8 cellular contexts compared by ENCODE assay signal in genomic region chr2:151827564-151828142, GRCh38. TPM values are rescaled to one million over a fixed set of nuclear protein-coding genes. Genes with fewer than 3 reads are reported as not detected.
DNase-seq lines count a peak whose midpoint lies in the region; ATAC-seq, FAIRE-seq and TF ChIP-seq lines count a peak whose summit lies in the region.

No MANE protein-coding gene starts in this region.

- H3K9me3 ChIP-seq in K562 (replicated peaks; ENCODE audit: control insufficient read depth, insufficient read depth, low read depth, low read length) (no peaks in the 10 kb centered on the region), spleen (no peaks in the 10 kb centered on the region)

- H3K36me3 ChIP-seq in K562 (ENCODE audit: control insufficient read depth, insufficient read depth, low read length) (peaks cover 9% of the 10 kb centered on the region; the same call in 2 of the 3 replicates), spleen (no peaks in the 10 kb centered on the region)

- peaks cover 5% of the 10 kb centered on the region for H3K9me1 ChIP-seq in K562 (ENCODE audit: control insufficient read depth, insufficient read depth, low read length)

- POLR2A ChIA-PET in K562 (lab: Yijun Ruan, JAX), result interaction anchor here (0.6 to 4.1 kb wide), 7 partner anchors 10 to 174 kb away, joined by 3 to 34 read pairs (median 5); no protein-coding TSS in a partner anchor

- BruUV-seq in K562 (replicated peaks; lab: Mats Ljungman, UMichigan), result no TSS peak

- WGBS in K562 (ENCODE audit: insufficient coverage, low coverage, missing lambda C conversion rate), result under 1% methylated on average over 38 of the region's 38 CpGs
- WGBS in spleen, 5 donors, result 0 to 1% (median 1%) methylated on average over 32 to 38 of the region's 38 CpGs

- no peak for TF ChIP-seq POLR2A in K562 (conservative IDR thresholded peaks at IDR 0.05)
- no peak for TF ChIP-seq POLR2A in spleen (IDR thresholded peaks at IDR 0.05)

- H3K4me1 ChIP-seq in K562 (replicated peaks in 1 of 2; ENCODE audit: control insufficient read depth in 2 of 2, insufficient read depth in 2 of 2, low read length in 2 of 2) (peaks cover 11 to 36% of the 10 kb centered on the region in 2 experiments), spleen (peaks cover 19 to 61% (median 52%) of the 10 kb centered on the region in 6 donors)

- H3K4me3 ChIP-seq in K562, result peak overlapping the region; percentile 78
- H3K4me3 ChIP-seq in spleen, result peak overlapping the region; percentile 69 to 96 (median 88)

- FAIRE-seq in K562 (lab: Jason Lieb, UNC), result no peak

- peak overlapping the region; percentile 75 for H3K27ac ChIP-seq in K562 (ENCODE audit: extremely low read depth, low read depth, low read length)
- peak overlapping the region; percentile 83 to 94 (median 87) for H3K27ac ChIP-seq in spleen

- H2AFZ ChIP-seq in K562 (ENCODE audit: low read depth, low read length), result peak overlapping the region; percentile 84

- in situ Hi-C loops in K562 (cut with MboI), result no loop called here

- H3K4me2 ChIP-seq in K562 (ENCODE audit: insufficient read depth, low read length), result peak overlapping the region; percentile 98

- H3K79me2 ChIP-seq in K562 (ENCODE audit: control insufficient read depth, insufficient read depth, low read length), result peaks cover 56% of the 10 kb centered on the region

- intact Hi-C loops in Right ventricle myocardium inferior (cut with DNase I), result loop anchor here (5.0 to 10.0 kb wide), 2 partner anchors 175 to 887 kb away; partner anchors contain the start of genes ARL6IP6 and PRPF40A
- intact Hi-C loops in cardiac septum (cut with DNase I), result loop anchor here (2.0 kb wide), 1 partner anchor 15 kb away; no protein-coding TSS in a partner anchor
- intact Hi-C loops in K562 (cut with micrococcal nuclease), result no loop called here
- intact Hi-C loops in spleen (cut with DNase I; ENCODE audit: low total_unique reads), result no loop called here

- peaks cover 12% of the 10 kb centered on the region for H4K20me1 ChIP-seq in K562 (replicated peaks; ENCODE audit: control insufficient read depth, insufficient read depth, low read length)

- H3K9ac ChIP-seq in K562 (ENCODE audit: insufficient read depth in 1 of 2, low read depth in 2 of 2, low read length in 2 of 2), result peak overlapping the region; percentile 91 to 95

- DNase-seq in Right ventricle myocardium inferior (ENCODE audit: missing footprints) (peak; percentile 81), cardiac septum (ENCODE audit: low spot score) (no peak), RPMI7951 (ENCODE audit: low read depth) (peak; percentile 29), K562 (ENCODE audit: extremely low read depth in 1 of 4, low spot score in 3 of 4) (peak in 2 of 4 experiments; percentile 43 to 57), iPS-NIHi11 (ENCODE audit: low spot score) (peak; percentile 13), spleen (peak; percentile 80), cortex of kidney (lab: John Stamatoyannopoulos, UW) (no peak)

- no peak for TF ChIP-seq RAD21 in K562 (CRISPR knock-in tag; conservative IDR thresholded peaks at IDR 0.05 in 1 of 2, IDR thresholded peaks at IDR 0.05 in 1 of 2)

- peak; percentile 18 for ATAC-seq in Right ventricle myocardium inferior
- peak; percentile 12 for ATAC-seq in HG02870 (IDR thresholded peaks at IDR 0.05; ENCODE audit: unreplicated experiment)
- ATAC-seq in K562, result peak; percentile 43

- H3K27me3 ChIP-seq in K562 (ENCODE audit: control insufficient read depth in 2 of 2, insufficient read depth in 2 of 2, low read length in 2 of 2) (no peaks in the 10 kb centered on the region), spleen (replicated peaks in 1 of 7) (no peaks in the 10 kb centered on the region)

- TF ChIP-seq EP300 in K562 (IDR thresholded peaks at IDR 0.05; ENCODE audit: low read length), result no peak

- TF ChIP-seq CTCF in K562 (IDR thresholded peaks at IDR 0.05 in 2 of 3, conservative IDR thresholded peaks at IDR 0.05 in 1 of 3; ENCODE audit: insufficient read depth in 2 of 3, low read depth in 1 of 3, low read length in 3 of 3) (no peak), spleen (IDR thresholded peaks at IDR 0.05 in 8 of 11, conservative IDR thresholded peaks at IDR 0.05 in 3 of 11) (no peak)

- CTCF ChIA-PET in K562 (lab: Yijun Ruan, JAX; ENCODE audit: low intra/inter-chr PET ratio), result no interaction called here

TF ChIP-seq in K562, 482 proteins besides CTCF, POLR2A, EP300 and RAD21 (continues in another document):
- TF ChIP-seq RBM34 (IDR thresholded peaks at IDR 0.05; ENCODE audit: borderline replicate concordance, insufficient read depth, low read length) (no peak), ZFX (CRISPR knock-in tag; IDR thresholded peaks at IDR 0.05) (no peak), CREB5 (CRISPR knock-in tag; IDR thresholded peaks at IDR 0.05) (no peak)
- TF ChIP-seq, protein P1, sequence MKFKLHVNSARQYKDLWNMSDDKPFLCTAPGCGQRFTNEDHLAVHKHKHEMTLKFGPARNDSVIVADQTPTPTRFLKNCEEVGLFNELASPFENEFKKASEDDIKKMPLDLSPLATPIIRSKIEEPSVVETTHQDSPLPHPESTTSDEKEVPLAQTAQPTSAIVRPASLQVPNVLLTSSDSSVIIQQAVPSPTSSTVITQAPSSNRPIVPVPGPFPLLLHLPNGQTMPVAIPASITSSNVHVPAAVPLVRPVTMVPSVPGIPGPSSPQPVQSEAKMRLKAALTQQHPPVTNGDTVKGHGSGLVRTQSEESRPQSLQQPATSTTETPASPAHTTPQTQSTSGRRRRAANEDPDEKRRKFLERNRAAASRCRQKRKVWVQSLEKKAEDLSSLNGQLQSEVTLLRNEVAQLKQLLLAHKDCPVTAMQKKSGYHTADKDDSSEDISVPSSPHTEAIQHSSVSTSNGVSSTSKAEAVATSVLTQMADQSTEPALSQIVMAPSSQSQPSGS (CRISPR knock-in tag; IDR thresholded peaks at IDR 0.05), result no peak

RNA-seq across cellular contexts. Expression of gene ARL5A, which starts 0.6 kb away (rescaled TPM):
- total RNA-seq in Right ventricle myocardium inferior, result 47.9 TPM
- total RNA-seq in cardiac septum, result 60.9 TPM
- total RNA-seq in RPMI7951 (2014; rRNA removed; shearing (Covaris generic)), result 32.9 and 49.2 TPM in 2 replicates
- total RNA-seq in K562 (2011; cell fraction: chromatin; rRNA removed; ENCODE audit: low replicate concordance), result 74.2 and 178 TPM in 2 replicates
- total RNA-seq in K562 (2011; cell fraction: nucleolus; rRNA removed), result 34.4 and 36.5 TPM in 2 replicates
- 75.4 and 160 TPM in 2 replicates for total RNA-seq in K562 (2011; cell fraction: nucleoplasm; rRNA removed)
- total RNA-seq in K562 (2014; rRNA removed), result 117 and 132 TPM in 2 replicates
- 102 and 118 TPM in 2 replicates for total RNA-seq in K562 (2014; rRNA removed; fragmentation: Illumina TruSeq; extraction: Trizol)
- total RNA-seq in K562 (2015; rRNA removed; fragmentation: Illumina TruSeq; extraction: Trizol), result 76.1 and 101 TPM in 2 replicates
- 92.2 and 94.3 TPM in 2 replicates for total RNA-seq in K562 (2021)
- 65.1 and 71.1 TPM in 2 replicates for polyA plus RNA-seq in K562 (2011; rRNA removed)
- polyA plus RNA-seq in K562 (2011; cell fraction: cytosol; rRNA removed), result 22.9 and 43.5 TPM in 2 replicates
- 46.1 and 59.3 TPM in 2 replicates for polyA plus RNA-seq in K562 (2011; cell fraction: nucleus; rRNA removed)
- 41.6 and 51.1 TPM in 2 replicates for polyA plus RNA-seq in K562 (2012)
- 85.4 and 88.4 TPM in 2 replicates for polyA plus RNA-seq in K562 (2014; fragmentation: Illumina TruSeq; extraction: Trizol)
- polyA plus RNA-seq in K562 (2014; fragmentation: Nextera tagmentation; extraction: Ambion mirVana), result 10 to 100 TPM; 16.3 to 16.9 TPM
- 74.8 and 75.6 TPM in 2 replicates for polyA plus RNA-seq in K562 (2014; rRNA removed)
- polyA minus RNA-seq in K562 (2011; rRNA and poly(A)+ RNA removed), result 144 and 168 TPM in 2 replicates
- 50.1 and 63.7 TPM in 2 replicates for polyA minus RNA-seq in K562 (2011; cell fraction: cytosol; rRNA and poly(A)+ RNA removed)
- polyA minus RNA-seq in K562 (2011; cell fraction: nucleus; rRNA and poly(A)+ RNA removed), result 63.5 and 96.7 TPM in 2 replicates
- total RNA-seq in spleen, result 10 to 100 TPM; 38.6 to 89.9 (median 50.5) TPM
- 10 to 100 TPM in 2 of 3 donors, 1 to 10 TPM in 1; 9.5 to 14.7 (median 13.6) TPM for polyA plus RNA-seq in spleen

Comparison
In these comparisons a context has a peak if more than half of its experiments do, and no peak if none do; other contexts are left out.
1. DNase-seq: peak in Right ventricle myocardium inferior (single experiment), RPMI7951 (single experiment), iPS-NIHi11 (single experiment) and spleen (single experiment); none in cardiac septum (single experiment) and cortex of kidney (single experiment).
2. intact Hi-C loops: an anchor here in Right ventricle myocardium inferior (5.0 to 10.0 kb wide) and cardiac septum (2.0 kb wide); none called in K562 and spleen.
3. Peak in every context shown above with its lines, with median percentiles within 50 percentile points of each other: ATAC-seq.